Comparison of ENCODE assay signal across 1 cellular context in genomic region chr2:135164431-135164830, GRCh38.
TF ChIP-seq lines count a peak whose summit lies in the region.

No MANE protein-coding gene starts in this region.

TF ChIP-seq in HEK293T, 16 proteins besides CTCF, POLR2A, EP300 and RAD21 (continued from another document):
- no peak for TF ChIP-seq FOXK2 (IDR thresholded peaks at IDR 0.05)
- TF ChIP-seq SUZ12 (IDR thresholded peaks at IDR 0.05), result no peak
- no peak for TF ChIP-seq BHLHE40 (IDR thresholded peaks at IDR 0.05; ENCODE audit: borderline replicate concordance)
- TF ChIP-seq NFRKB (IDR thresholded peaks at IDR 0.05), result no peak
- TF ChIP-seq TARDBP (IDR thresholded peaks at IDR 0.05), result no peak
